Comparison of ENCODE assay signal across 28 cellular contexts in the genomic region with DNA sequence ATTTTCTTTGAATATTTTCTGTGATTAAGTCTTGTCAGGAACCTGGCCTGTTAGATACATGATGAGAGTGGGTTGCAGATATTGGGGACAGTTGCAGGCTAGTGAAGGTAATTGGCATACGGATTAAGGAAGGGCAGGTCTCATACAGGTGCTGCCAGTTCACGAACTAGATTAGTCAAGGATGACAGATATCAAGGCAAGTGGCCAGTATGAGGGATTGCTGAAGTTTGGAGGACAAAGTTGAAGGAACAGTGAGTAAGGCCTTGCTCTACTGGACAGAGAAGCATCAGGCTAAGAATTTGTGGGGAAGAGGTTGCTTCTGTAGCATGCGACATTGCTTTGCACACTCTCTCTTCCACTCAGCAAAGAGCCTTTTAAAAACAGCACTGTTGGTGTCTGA.
"Had no signal": no experiment of that assay in that cellular context is flagged by ENCODE, and none has a peak within 500 bp of the region (broad histone marks: within the 10 kb centered on the region; RNA-seq: fewer than 3 reads in every experiment).

No MANE protein-coding gene starts in this region.

- H3K4me1 ChIP-seq: ascending aorta, breast epithelium, colonic mucosa had no signal

- ATAC-seq: activated naive CD4-positive, alpha-beta T cell treated with anti-CD3 and anti-CD28 coated beads, Interleukin-2, amount 50 U/mL, for 72 hours; activated T-cell treated with anti-CD3 and anti-CD28 coated beads, Interleukin-2, amount 50 U/mL, for 72 hours; effector memory CD8-positive, alpha-beta T cell; WTC11 had no signal

- H3K9me3 ChIP-seq: ascending aorta, breast epithelium, colonic mucosa had no signal

- H3K36me3 ChIP-seq: ascending aorta, breast epithelium, cardiac muscle cell, colonic mucosa had no signal

- DNase-seq: activated CD4-positive, alpha-beta memory T cell treated with anti-CD3 and anti-CD28 coated beads, Interleukin-2, amount 10 ng/mL, durations not matched to agents 7 days and 5 days; activated CD4-positive, alpha-beta T cell treated with anti-CD3 and anti-CD28 coated beads for 1 hour; activated CD4-positive, alpha-beta T cell treated with anti-CD3 and anti-CD28 coated beads for 4 hours; activated CD4-positive, alpha-beta T cell treated with anti-CD3 and anti-CD28 coated beads, Interleukin-2, amount 10 ng/mL, durations not matched to agents 7 days and 5 days; activated CD4-positive, alpha-beta T cell treated with anti-CD3 and anti-CD28 coated beads, Interleukin-2, amount 50 U/mL, for 4 hours; activated CD8-positive, alpha-beta memory T cell treated with anti-CD3 and anti-CD28 coated beads, Interleukin-2, amount 50 U/mL, for 48 hours; activated gamma-delta T cell; activated naive CD4-positive, alpha-beta T cell; activated naive CD4-positive, alpha-beta T cell treated with anti-CD3 and anti-CD28 coated beads, Interleukin-2, amount 10 ng/mL, durations not matched to agents 7 days and 5 days; activated naive CD8-positive, alpha-beta T cell treated with anti-CD3 and anti-CD28 coated beads, Interleukin-2, amount 10 ng/mL, durations not matched to agents 7 days and 5 days; activated T-cell treated with anti-CD3 and anti-CD28 coated beads for 4 hours; activated T-cell treated with anti-CD3 and anti-CD28 coated beads, Interleukin-2, amount 50 U/mL, for 24 hours; activated T-cell treated with anti-CD3 and anti-CD28 coated beads, Interleukin-2, amount 50 U/mL, for 72 hours; central memory CD4-positive, alpha-beta T cell; cerebellar nuclear complex; colonic mucosa; dermis blood vessel endothelial cell; effector CD4-positive, alpha-beta T cell; effector memory CD8-positive, alpha-beta T cell; foreskin fibroblast; head of caudate nucleus; T-helper 1 cell; T-helper 2 cell had no signal

- H3K27me3 ChIP-seq: ascending aorta, breast epithelium, colonic mucosa had no signal

- H3K4me3 ChIP-seq: ascending aorta, breast epithelium, cardiac muscle cell, colonic mucosa had no signal

- H3K27ac ChIP-seq: ascending aorta, breast epithelium, cardiac muscle cell, colonic mucosa had no signal
